In the genomic region with DNA sequence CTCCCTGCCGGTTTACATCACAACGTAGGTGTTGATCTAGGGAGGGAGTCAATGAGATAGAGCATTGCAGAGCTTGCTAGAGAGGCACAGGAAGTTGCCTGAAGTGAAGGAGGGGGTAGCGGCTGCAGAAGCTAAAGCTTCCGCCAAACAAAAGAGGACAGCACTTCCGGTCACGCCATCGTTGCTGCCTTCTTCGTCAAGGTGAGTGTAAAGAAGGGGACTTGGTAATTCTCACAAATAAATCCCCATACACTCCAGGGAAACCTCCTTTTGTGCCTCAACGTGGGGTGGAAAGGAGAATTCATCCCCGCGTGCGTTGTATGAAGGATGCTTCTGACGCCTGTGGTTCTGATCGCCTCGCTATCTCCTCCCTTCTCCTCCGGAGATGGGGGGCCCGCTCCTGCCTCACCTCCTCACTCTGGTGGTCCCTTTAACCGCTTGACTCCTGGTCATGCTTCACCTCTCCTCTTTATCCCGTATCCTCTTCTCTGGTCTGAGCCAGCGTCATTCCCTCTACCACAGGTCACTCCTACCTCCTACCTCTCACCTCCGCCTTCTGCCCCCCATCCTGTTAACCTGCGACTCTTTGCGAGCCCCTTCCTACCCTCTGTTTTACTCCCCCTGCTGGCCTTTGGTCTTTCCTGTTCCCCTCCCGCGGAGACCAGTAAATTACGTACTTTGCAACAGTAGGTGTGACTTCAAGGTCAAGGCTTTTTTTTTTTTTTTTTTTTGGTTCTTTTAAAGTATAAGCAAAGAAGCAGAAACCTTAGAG, we compare ENCODE assay signal across 1 cellular context.
TF ChIP-seq lines count a peak whose summit lies in the region.

No MANE protein-coding gene starts in this region.

TF ChIP-seq in HEK293, 187 proteins besides CTCF, POLR2A, EP300 and RAD21 (continued from another document and continues in another):
- TF ChIP-seq, protein P1, sequence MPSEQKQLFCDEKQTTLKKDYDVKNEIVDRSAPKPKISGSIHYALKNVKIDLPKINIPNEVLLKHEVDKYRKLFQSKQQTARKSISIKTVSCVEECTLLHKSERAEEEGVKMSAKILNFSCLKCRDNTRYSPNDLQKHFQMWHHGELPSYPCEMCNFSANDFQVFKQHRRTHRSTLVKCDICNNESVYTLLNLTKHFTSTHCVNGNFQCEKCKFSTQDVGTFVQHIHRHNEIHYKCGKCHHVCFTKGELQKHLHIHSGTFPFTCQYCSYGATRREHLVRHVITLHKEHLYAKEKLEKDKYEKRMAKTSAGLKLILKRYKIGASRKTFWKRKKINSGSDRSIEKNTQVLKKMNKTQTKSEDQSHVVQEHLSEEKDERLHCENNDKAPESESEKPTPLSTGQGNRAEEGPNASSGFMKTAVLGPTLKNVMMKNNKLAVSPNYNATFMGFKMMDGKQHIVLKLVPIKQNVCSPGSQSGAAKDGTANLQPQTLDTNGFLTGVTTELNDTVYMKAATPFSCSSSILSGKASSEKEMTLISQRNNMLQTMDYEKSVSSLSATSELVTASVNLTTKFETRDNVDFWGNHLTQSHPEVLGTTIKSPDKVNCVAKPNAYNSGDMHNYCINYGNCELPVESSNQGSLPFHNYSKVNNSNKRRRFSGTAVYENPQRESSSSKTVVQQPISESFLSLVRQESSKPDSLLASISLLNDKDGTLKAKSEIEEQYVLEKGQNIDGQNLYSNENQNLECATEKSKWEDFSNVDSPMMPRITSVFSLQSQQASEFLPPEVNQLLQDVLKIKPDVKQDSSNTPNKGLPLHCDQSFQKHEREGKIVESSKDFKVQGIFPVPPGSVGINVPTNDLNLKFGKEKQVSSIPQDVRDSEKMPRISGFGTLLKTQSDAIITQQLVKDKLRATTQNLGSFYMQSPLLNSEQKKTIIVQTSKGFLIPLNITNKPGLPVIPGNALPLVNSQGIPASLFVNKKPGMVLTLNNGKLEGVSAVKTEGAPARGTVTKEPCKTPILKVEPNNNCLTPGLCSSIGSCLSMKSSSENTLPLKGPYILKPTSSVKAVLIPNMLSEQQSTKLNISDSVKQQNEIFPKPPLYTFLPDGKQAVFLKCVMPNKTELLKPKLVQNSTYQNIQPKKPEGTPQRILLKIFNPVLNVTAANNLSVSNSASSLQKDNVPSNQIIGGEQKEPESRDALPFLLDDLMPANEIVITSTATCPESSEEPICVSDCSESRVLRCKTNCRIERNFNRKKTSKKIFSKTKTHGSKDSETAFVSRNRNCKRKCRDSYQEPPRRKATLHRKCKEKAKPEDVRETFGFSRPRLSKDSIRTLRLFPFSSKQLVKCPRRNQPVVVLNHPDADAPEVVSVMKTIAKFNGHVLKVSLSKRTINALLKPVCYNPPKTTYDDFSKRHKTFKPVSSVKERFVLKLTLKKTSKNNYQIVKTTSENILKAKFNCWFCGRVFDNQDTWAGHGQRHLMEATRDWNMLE (tag by site-specific recombination; conservative IDR thresholded peaks at IDR 0.05; ENCODE audit: low read depth) = peak; percentile 95
- TF ChIP-seq, protein P2, sequence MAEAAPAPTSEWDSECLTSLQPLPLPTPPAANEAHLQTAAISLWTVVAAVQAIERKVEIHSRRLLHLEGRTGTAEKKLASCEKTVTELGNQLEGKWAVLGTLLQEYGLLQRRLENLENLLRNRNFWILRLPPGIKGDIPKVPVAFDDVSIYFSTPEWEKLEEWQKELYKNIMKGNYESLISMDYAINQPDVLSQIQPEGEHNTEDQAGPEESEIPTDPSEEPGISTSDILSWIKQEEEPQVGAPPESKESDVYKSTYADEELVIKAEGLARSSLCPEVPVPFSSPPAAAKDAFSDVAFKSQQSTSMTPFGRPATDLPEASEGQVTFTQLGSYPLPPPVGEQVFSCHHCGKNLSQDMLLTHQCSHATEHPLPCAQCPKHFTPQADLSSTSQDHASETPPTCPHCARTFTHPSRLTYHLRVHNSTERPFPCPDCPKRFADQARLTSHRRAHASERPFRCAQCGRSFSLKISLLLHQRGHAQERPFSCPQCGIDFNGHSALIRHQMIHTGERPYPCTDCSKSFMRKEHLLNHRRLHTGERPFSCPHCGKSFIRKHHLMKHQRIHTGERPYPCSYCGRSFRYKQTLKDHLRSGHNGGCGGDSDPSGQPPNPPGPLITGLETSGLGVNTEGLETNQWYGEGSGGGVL (tag by site-specific recombination; IDR thresholded peaks at IDR 0.05) = peak; percentile 16; the same call in 1 of the 2 replicates
- TF ChIP-seq ZNF561 (tag by site-specific recombination; IDR thresholded peaks at IDR 0.05; ENCODE audit: borderline replicate concordance) (no peak), ZNF48 (tag by site-specific recombination; IDR thresholded peaks at IDR 0.05) (no peak), ZBTB21 (tag by site-specific recombination; IDR thresholded peaks at IDR 0.05) (peak; percentile 50; the same call in 1 of the 2 replicates), SP2 (tag by site-specific recombination; IDR thresholded peaks at IDR 0.05) (peak; percentile 60), ZNF623 (tag by site-specific recombination; IDR thresholded peaks at IDR 0.05) (no peak), ZNF544 (tag by site-specific recombination; IDR thresholded peaks at IDR 0.05) (no peak), ZNF76 (tag by site-specific recombination; IDR thresholded peaks at IDR 0.05; ENCODE audit: borderline replicate concordance, low read depth) (no peak), ZNF501 (tag by site-specific recombination; IDR thresholded peaks at IDR 0.05) (no peak), ZNF423 (tag by site-specific recombination; IDR thresholded peaks at IDR 0.05) (no peak), ZNF549 (tag by site-specific recombination; IDR thresholded peaks at IDR 0.05) (no peak), ZNF239 (tag by site-specific recombination; IDR thresholded peaks at IDR 0.05) (no peak), ZNF629 (tag by site-specific recombination; IDR thresholded peaks at IDR 0.05) (no peak), WT1 (tag by site-specific recombination; IDR thresholded peaks at IDR 0.05) (no peak), ZEB2 (tag by site-specific recombination; IDR thresholded peaks at IDR 0.05) (no peak), IKZF3 (tag by site-specific recombination; IDR thresholded peaks at IDR 0.05) (no peak), GLI4 (tag by site-specific recombination; IDR thresholded peaks at IDR 0.05) (no peak), ZNF138 (tag by site-specific recombination; IDR thresholded peaks at IDR 0.05; ENCODE audit: borderline replicate concordance) (no peak), ZNF354C (tag by site-specific recombination; IDR thresholded peaks at IDR 0.05; ENCODE audit: borderline replicate concordance, low read depth) (no peak), SP3 (tag by site-specific recombination; IDR thresholded peaks at IDR 0.05) (no peak), ZNF366 (tag by site-specific recombination; conservative IDR thresholded peaks at IDR 0.05) (peak; percentile 64; the same call in 1 of the 2 replicates), ZNF530 (tag by site-specific recombination; IDR thresholded peaks at IDR 0.05; ENCODE audit: low read depth) (no peak), ZSCAN30 (tag by site-specific recombination; IDR thresholded peaks at IDR 0.05) (no peak), RBAK (tag by site-specific recombination; IDR thresholded peaks at IDR 0.05) (no peak), ZNF132 (tag by site-specific recombination; IDR thresholded peaks at IDR 0.05; ENCODE audit: borderline replicate concordance) (no peak), ZNF311 (tag by site-specific recombination; IDR thresholded peaks at IDR 0.05; ENCODE audit: borderline replicate concordance) (no peak), ZNF221 (tag by site-specific recombination; IDR thresholded peaks at IDR 0.05; ENCODE audit: borderline replicate concordance) (no peak), ZNF121 (tag by site-specific recombination; IDR thresholded peaks at IDR 0.05) (no peak), ZNF670 (tag by site-specific recombination; IDR thresholded peaks at IDR 0.05; ENCODE audit: low read depth) (no peak), ZNF169 (tag by site-specific recombination; IDR thresholded peaks at IDR 0.05) (no peak), ZNF302 (tag by site-specific recombination; IDR thresholded peaks at IDR 0.05; ENCODE audit: low read depth) (no peak), ZFHX2 (tag by site-specific recombination; conservative IDR thresholded peaks at IDR 0.05) (peak; percentile 12; the same call in 1 of the 2 replicates), ZNF664 (tag by site-specific recombination; IDR thresholded peaks at IDR 0.05) (peak; percentile 58; the same call in 1 of the 2 replicates)
- TF ChIP-seq, protein P3, sequence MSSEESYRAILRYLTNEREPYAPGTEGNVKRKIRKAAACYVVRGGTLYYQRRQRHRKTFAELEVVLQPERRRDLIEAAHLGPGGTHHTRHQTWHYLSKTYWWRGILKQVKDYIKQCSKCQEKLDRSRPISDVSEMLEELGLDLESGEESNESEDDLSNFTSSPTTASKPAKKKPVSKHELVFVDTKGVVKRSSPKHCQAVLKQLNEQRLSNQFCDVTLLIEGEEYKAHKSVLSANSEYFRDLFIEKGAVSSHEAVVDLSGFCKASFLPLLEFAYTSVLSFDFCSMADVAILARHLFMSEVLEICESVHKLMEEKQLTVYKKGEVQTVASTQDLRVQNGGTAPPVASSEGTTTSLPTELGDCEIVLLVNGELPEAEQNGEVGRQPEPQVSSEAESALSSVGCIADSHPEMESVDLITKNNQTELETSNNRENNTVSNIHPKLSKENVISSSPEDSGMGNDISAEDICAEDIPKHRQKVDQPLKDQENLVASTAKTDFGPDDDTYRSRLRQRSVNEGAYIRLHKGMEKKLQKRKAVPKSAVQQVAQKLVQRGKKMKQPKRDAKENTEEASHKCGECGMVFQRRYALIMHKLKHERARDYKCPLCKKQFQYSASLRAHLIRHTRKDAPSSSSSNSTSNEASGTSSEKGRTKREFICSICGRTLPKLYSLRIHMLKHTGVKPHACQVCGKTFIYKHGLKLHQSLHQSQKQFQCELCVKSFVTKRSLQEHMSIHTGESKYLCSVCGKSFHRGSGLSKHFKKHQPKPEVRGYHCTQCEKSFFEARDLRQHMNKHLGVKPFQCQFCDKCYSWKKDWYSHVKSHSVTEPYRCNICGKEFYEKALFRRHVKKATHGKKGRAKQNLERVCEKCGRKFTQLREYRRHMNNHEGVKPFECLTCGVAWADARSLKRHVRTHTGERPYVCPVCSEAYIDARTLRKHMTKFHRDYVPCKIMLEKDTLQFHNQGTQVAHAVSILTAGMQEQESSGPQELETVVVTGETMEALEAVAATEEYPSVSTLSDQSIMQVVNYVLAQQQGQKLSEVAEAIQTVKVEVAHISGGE (tag by site-specific recombination; conservative IDR thresholded peaks at IDR 0.05; ENCODE audit: low read depth) = peak; percentile 87
- TF ChIP-seq, protein P4, sequence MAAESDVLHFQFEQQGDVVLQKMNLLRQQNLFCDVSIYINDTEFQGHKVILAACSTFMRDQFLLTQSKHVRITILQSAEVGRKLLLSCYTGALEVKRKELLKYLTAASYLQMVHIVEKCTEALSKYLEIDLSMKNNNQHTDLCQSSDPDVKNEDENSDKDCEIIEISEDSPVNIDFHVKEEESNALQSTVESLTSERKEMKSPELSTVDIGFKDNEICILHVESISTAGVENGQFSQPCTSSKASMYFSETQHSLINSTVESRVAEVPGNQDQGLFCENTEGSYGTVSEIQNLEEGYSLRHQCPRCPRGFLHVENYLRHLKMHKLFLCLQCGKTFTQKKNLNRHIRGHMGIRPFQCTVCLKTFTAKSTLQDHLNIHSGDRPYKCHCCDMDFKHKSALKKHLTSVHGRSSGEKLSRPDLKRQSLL (tag by site-specific recombination; IDR thresholded peaks at IDR 0.05) = peak; percentile 19; the same call in 1 of the 2 replicates
- TF ChIP-seq, protein P5, sequence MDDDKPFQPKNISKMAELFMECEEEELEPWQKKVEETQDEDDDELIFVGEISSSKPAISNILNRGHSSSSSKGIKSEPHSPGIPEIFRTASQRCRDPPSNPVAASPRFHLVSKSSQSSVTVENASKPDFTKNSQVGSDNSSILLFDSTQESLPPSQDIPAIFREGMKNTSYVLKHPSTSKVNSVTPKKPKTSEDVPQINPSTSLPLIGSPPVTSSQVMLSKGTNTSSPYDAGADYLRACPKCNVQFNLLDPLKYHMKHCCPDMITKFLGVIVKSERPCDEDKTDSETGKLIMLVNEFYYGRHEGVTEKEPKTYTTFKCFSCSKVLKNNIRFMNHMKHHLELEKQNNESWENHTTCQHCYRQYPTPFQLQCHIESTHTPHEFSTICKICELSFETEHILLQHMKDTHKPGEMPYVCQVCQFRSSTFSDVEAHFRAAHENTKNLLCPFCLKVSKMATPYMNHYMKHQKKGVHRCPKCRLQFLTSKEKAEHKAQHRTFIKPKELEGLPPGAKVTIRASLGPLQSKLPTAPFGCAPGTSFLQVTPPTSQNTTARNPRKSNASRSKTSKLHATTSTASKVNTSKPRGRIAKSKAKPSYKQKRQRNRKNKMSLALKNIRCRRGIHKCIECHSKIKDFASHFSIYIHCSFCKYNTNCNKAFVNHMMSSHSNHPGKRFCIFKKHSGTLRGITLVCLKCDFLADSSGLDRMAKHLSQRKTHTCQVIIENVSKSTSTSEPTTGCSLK (tag by site-specific recombination; IDR thresholded peaks at IDR 0.05) = no peak
- TF ChIP-seq, protein P6, sequence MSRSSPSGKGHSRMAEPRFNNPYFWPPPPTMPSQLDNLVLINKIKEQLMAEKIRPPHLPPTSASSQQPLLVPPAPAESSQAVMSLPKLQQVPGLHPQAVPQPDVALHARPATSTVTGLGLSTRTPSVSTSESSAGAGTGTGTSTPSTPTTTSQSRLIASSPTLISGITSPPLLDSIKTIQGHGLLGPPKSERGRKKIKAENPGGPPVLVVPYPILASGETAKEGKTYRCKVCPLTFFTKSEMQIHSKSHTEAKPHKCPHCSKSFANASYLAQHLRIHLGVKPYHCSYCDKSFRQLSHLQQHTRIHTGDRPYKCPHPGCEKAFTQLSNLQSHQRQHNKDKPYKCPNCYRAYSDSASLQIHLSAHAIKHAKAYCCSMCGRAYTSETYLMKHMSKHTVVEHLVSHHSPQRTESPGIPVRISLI (tag by site-specific recombination; IDR thresholded peaks at IDR 0.05) = no peak
- TF ChIP-seq, protein P7, sequence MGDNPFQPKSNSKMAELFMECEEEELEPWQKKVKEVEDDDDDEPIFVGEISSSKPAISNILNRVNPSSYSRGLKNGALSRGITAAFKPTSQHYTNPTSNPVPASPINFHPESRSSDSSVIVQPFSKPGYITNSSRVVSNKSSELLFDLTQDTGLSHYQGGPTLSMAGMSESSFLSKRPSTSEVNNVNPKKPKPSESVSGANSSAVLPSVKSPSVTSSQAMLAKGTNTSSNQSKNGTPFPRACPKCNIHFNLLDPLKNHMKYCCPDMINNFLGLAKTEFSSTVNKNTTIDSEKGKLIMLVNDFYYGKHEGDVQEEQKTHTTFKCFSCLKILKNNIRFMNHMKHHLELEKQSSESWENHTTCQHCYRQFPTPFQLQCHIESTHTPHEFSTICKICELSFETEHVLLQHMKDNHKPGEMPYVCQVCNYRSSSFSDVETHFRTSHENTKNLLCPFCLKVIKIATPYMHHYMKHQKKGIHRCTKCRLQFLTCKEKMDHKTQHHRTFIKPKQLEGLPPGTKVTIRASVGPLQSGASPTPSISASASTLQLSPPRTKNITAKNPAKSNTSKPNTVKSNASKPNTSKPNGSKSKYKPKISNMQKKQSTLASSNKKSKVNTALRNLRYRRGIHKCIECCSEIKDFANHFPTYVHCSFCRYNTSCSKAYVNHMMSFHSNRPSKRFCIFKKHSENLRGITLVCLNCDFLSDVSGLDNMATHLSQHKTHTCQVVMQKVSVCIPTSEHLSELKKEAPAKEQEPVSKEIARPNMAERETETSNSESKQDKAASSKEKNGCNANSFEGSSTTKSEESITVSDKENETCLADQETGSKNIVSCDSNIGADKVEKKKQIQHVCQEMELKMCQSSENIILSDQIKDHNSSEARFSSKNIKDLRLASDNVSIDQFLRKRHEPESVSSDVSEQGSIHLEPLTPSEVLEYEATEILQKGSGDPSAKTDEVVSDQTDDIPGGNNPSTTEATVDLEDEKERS (tag by site-specific recombination; IDR thresholded peaks at IDR 0.05) = no peak
